ENCODE assay signal across 15 cellular contexts in the genomic region with DNA sequence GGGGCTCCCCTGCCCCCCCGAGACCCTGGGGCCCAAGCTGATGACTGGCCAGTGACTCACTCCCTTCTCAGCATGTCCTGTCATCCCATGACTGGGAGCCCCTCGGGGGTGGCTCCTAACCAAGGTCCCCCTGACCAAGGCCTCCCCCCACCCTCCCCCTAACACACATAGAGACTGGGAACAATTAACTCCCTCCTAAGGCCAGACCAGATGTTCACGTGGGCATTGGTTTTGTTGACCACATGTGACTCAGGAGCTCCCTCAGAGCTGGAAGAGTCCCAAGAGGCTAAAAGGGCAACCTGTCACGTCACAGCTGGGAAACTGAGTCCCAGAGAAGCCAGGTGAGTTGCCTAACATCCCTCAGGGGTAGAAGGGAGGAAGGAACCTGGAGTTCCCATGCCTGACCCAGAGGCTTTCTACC. TPM values are rescaled to one million over a fixed set of nuclear protein-coding genes. Genes with fewer than 3 reads are reported as not detected.
A peak's percentile ranks its signal among the peaks of the same experiment; 100 is the strongest.
DNase-seq lines count a peak whose midpoint lies in the region; ATAC-seq, FAIRE-seq and TF ChIP-seq lines count a peak whose summit lies in the region.
"Had no signal": no experiment of that assay in that cellular context is flagged by ENCODE, and none has a peak within 500 bp of the region (broad histone marks: within the 10 kb centered on the region; RNA-seq: fewer than 3 reads in every experiment).

No MANE protein-coding gene starts in this region.

- DNase-seq in NB4 (ENCODE audit: low read depth) (peak; percentile 46), H1 (ENCODE audit: low read depth in 1 of 2, low spot score in 2 of 2) (no peak), gastrocnemius medialis (no peak), GM10248 (ENCODE audit: extremely low spot score) (no peak), cortex of kidney (lab: John Stamatoyannopoulos, UW) (no peak)
- no peak for DNase-seq in stimulated activated CD4-positive, alpha-beta T cell treated with anti-CD3 and anti-CD28 coated beads, Interleukin-12 subunit alpha, Interleukin-12 subunit beta, amount 100 ng/mL, for 4 hours
- DNase-seq: activated naive CD8-positive, alpha-beta T cell treated with anti-CD3 and anti-CD28 coated beads, Interleukin-2, amount 50 U/mL, for 24 hours; Kasumi-1; naive B cell; OCI-M1; T-helper 9 cell had no signal

- no peak overlapping the region for H3K14ac ChIP-seq in H1 (ENCODE audit: insufficient read length)

- H2BK15ac ChIP-seq in H1 (ENCODE audit: low read length) = no peak overlapping the region; the same call in 1 of the 2 replicates

- H2BK20ac ChIP-seq in H1 (ENCODE audit: low read length) = no peak overlapping the region

- TF ChIP-seq RAD21 in H1 (IDR thresholded peaks at IDR 0.05 in 1 of 2, conservative IDR thresholded peaks at IDR 0.05 in 1 of 2; ENCODE audit: low read depth in 2 of 2, low read length in 2 of 2) = no peak

- H4K8ac ChIP-seq in H1 (ENCODE audit: extremely low read depth, insufficient read depth, low read length) = no peak overlapping the region

- no peak overlapping the region for H3K4ac ChIP-seq in H1 (replicated peaks; ENCODE audit: insufficient read length, low read depth, low read length)

- H2AK5ac ChIP-seq in H1 (ENCODE audit: low read depth, low read length) = no peak overlapping the region

- POLR2A ChIA-PET in H1 (lab: Charles Lee; ENCODE audit: partially characterized antibody) (interaction anchor here (0.9 kb wide), 1 partner anchor 9 kb away, joined by 3 read pairs; no protein-coding TSS in a partner anchor), GM10248 (lab: Yijun Ruan, JAX) (no interaction called here)

- in situ Hi-C loops in gastrocnemius medialis (cut with MboI; ENCODE audit: low sequenced_read_pairs in 4 of 4) = no loop called here

- ATAC-seq in gastrocnemius medialis = no peak
- no peak for ATAC-seq in activated T-helper 17 cell treated with anti-CD3 and anti-CD28 coated beads, Interleukin-2, amount 50 U/mL, for 72 hours (replicated peaks)
- ATAC-seq: activated naive CD8-positive, alpha-beta T cell treated with anti-CD3 and anti-CD28 coated beads, Interleukin-2, amount 50 U/mL, for 24 hours; GM23338 had no signal

- TF ChIP-seq POLR2A in NB4 (IDR thresholded peaks at IDR 0.05; ENCODE audit: extremely low read depth, insufficient read length) (no peak), H1 (IDR thresholded peaks at IDR 0.05; ENCODE audit: control extremely low read depth in 1 of 2, low read depth in 2 of 2, low read length in 2 of 2) (no peak), gastrocnemius medialis (IDR thresholded peaks at IDR 0.05) (no peak)

- no peaks in the 10 kb centered on the region for H3K36me3 ChIP-seq in BLaER1 treated with 17β-estradiol and CSF1 and Interleukin-3, amounts not matched to agents 10 nM and 100 nM
- H3K36me3 ChIP-seq in H1 (ENCODE audit: control insufficient read depth in 2 of 4, insufficient read depth in 4 of 4, low read length in 3 of 4) (no peaks in the 10 kb centered on the region), gastrocnemius medialis (no peaks in the 10 kb centered on the region)

- no peaks in the 10 kb centered on the region for H3K9me3 ChIP-seq in BLaER1 treated with 17β-estradiol and CSF1 and Interleukin-3, amounts not matched to agents 10 nM and 100 nM (replicated peaks in 1 of 11)
- no peaks in the 10 kb centered on the region for H3K9me3 ChIP-seq in H1 (ENCODE audit: insufficient read depth in 2 of 2, low read depth in 1 of 2, low read length in 1 of 2)
- no peaks in the 10 kb centered on the region for H3K9me3 ChIP-seq in gastrocnemius medialis

- peaks cover 0 to 13% (median 0%) of the 10 kb centered on the region in 11 experiments; a peak in 4 of 22 replicates for H3K27me3 ChIP-seq in BLaER1 treated with 17β-estradiol and CSF1 and Interleukin-3, amounts not matched to agents 10 nM and 100 nM
- H3K27me3 ChIP-seq in H1 (replicated peaks in 1 of 4; ENCODE audit: control insufficient read depth in 3 of 4, extremely low read depth in 1 of 4, insufficient read depth in 3 of 4, low read length in 3 of 4) (no peaks in the 10 kb centered on the region), gastrocnemius medialis (no peaks in the 10 kb centered on the region)

- no peaks in the 10 kb centered on the region for H3K9me3 Mint-ChIP-seq in activated T-helper 17 cell treated with anti-CD3 and anti-CD28 coated beads, Interleukin-2, amount 50 U/mL, for 72 hours
- H3K9me3 Mint-ChIP-seq: activated naive CD8-positive, alpha-beta T cell treated with anti-CD3 and anti-CD28 coated beads, Interleukin-2, amount 50 U/mL, for 24 hours; GM23338; naive B cell had no signal

- peaks cover 40 to 68% (median 50%) of the 10 kb centered on the region in 10 experiments for H3K4me1 ChIP-seq in BLaER1 treated with 17β-estradiol and CSF1 and Interleukin-3, amounts not matched to agents 10 nM and 100 nM
- H3K4me1 ChIP-seq in H1 (replicated peaks in 1 of 4; ENCODE audit: control insufficient read depth in 3 of 4, insufficient read depth in 4 of 4, low read length in 3 of 4) (peaks cover 0 to 14% (median 10%) of the 10 kb centered on the region in 4 experiments; a peak in 6 of 7 replicates), gastrocnemius medialis (peaks cover 40 to 46% of the 10 kb centered on the region in 2 donors)

- H3K23ac ChIP-seq in H1 (ENCODE audit: insufficient read length) = no peak overlapping the region

- H3K4me3 ChIP-seq in BLaER1 treated with 17β-estradiol and CSF1 and Interleukin-3, amounts not matched to agents 10 nM and 100 nM = no peak overlapping the region
- H3K4me3 ChIP-seq in NB4 (ENCODE audit: low read depth, low read length) (no peak overlapping the region), H1 (ENCODE audit: extremely low read depth in 1 of 4, insufficient read depth in 2 of 4, low read depth in 3 of 4, low read length in 4 of 4) (no peak overlapping the region), gastrocnemius medialis (no peak overlapping the region)
- H3K4me3 ChIP-seq: GM23338 had no signal

- no peaks in the 10 kb centered on the region for H3K36me3 Mint-ChIP-seq in activated T-helper 17 cell treated with anti-CD3 and anti-CD28 coated beads, Interleukin-2, amount 50 U/mL, for 72 hours (ENCODE audit: low read depth)
- H3K36me3 Mint-ChIP-seq: naive B cell had no signal

- no peaks in the 10 kb centered on the region; the same call in 1 of the 2 replicates for H3K23me2 ChIP-seq in H1 (ENCODE audit: low read depth, low read length)

- intact Hi-C loops in gastrocnemius medialis (cut with DNase I; ENCODE audit: low total_unique reads) = no loop called here

- no peaks in the 10 kb centered on the region; a peak in 1 of 22 replicates for H4K20me1 ChIP-seq in BLaER1 treated with 17β-estradiol and CSF1 and Interleukin-3, amounts not matched to agents 10 nM and 100 nM
- no peaks in the 10 kb centered on the region for H4K20me1 ChIP-seq in H1 (replicated peaks in 1 of 2; ENCODE audit: control insufficient read depth in 1 of 2, insufficient read depth in 2 of 2, low read length in 2 of 2)

- peak overlapping the region; percentile 80 to 97 (median 89); a peak in 19 of 22 replicates for H3K4me2 ChIP-seq in BLaER1 treated with 17β-estradiol and CSF1 and Interleukin-3, amounts not matched to agents 10 nM and 100 nM
- H3K4me2 ChIP-seq in H1 (ENCODE audit: insufficient read depth in 1 of 2, low read depth in 2 of 2, low read length in 2 of 2) = no peak overlapping the region
- H3K4me2 ChIP-seq: GM23338 had no signal

- no peaks in the 10 kb centered on the region for H3K79me1 ChIP-seq in H1 (ENCODE audit: low read depth, low read length)

- no peak overlapping the region for H3K56ac ChIP-seq in H1 (replicated peaks; ENCODE audit: insufficient read length, low read depth, low read length)

- H2BK12ac ChIP-seq in H1 (ENCODE audit: low read depth, low read length) = 0 out of 2 replicates have a peak overlapping the region, but pooled peaks have one; percentile 27

- TF ChIP-seq CTCF in NB4 (IDR thresholded peaks at IDR 0.05; ENCODE audit: low read depth, low read length) = no peak
- no peak for TF ChIP-seq CTCF in H1 (IDR thresholded peaks at IDR 0.05; ENCODE audit: control extremely low read depth in 1 of 3, insufficient read depth in 1 of 3, low read depth in 1 of 3, low read length in 3 of 3)
- no peak for TF ChIP-seq CTCF in gastrocnemius medialis (IDR thresholded peaks at IDR 0.05 in 4 of 5, conservative IDR thresholded peaks at IDR 0.05 in 1 of 5)
- no peak for TF ChIP-seq CTCF in GM10248 (IDR thresholded peaks at IDR 0.05; ENCODE audit: control extremely low read depth, extremely low read depth, low read depth, missing control alignments)

- no peak overlapping the region for H3K9ac ChIP-seq in BLaER1 treated with 17β-estradiol and CSF1 and Interleukin-3, amounts not matched to agents 10 nM and 100 nM
- H3K9ac ChIP-seq in H1 (replicated peaks in 1 of 4; ENCODE audit: extremely low read depth in 1 of 4, low read depth in 3 of 4, low read length in 3 of 4) = no peak overlapping the region

- no peak overlapping the region for H4K91ac ChIP-seq in H1 (replicated peaks; ENCODE audit: insufficient read length, low read length)

- CTCF ChIA-PET in H1 (lab: Charles Lee; ENCODE audit: partially characterized antibody) = interaction anchor here (0.9 to 8.6 kb wide), 3 partner anchors 19 to 43 kb away, joined by 4 to 180 read pairs (median 72); partner anchors contain the start of gene CCN5
- CTCF ChIA-PET in GM10248 (lab: Yijun Ruan, JAX) = interaction anchor here (0.7 to 5.5 kb wide), 3 partner anchors 21 to 121 kb away, joined by 3 to 62 read pairs (median 3); no protein-coding TSS in a partner anchor

- TF ChIP-seq EP300 in H1 (IDR thresholded peaks at IDR 0.05; ENCODE audit: borderline replicate concordance in 1 of 2, low read depth in 2 of 2, low read length in 2 of 2) = no peak

- H4K5ac ChIP-seq in H1 (ENCODE audit: insufficient read length, low read depth, low read length) = no peak overlapping the region

- no peak overlapping the region for H3K27ac ChIP-seq in BLaER1 treated with 17β-estradiol and CSF1 and Interleukin-3, amounts not matched to agents 10 nM and 100 nM
- no peak overlapping the region for H3K27ac ChIP-seq in H1 (ENCODE audit: low read depth, low read length)
- peak overlapping the region; percentile 71 to 84 (median 76) for H3K27ac ChIP-seq in gastrocnemius medialis

- H3K4me1 Mint-ChIP-seq in activated T-helper 17 cell treated with anti-CD3 and anti-CD28 coated beads, Interleukin-2, amount 50 U/mL, for 72 hours = no peaks in the 10 kb centered on the region
- H3K4me1 Mint-ChIP-seq: activated naive CD8-positive, alpha-beta T cell treated with anti-CD3 and anti-CD28 coated beads, Interleukin-2, amount 50 U/mL, for 24 hours had no signal

- H2BK5ac ChIP-seq in H1 (ENCODE audit: low read depth, low read length) = no peak overlapping the region

- H3K18ac ChIP-seq in H1 (ENCODE audit: extremely low read depth, low read length) = 0 out of 2 replicates have a peak overlapping the region, but pooled peaks have one; percentile 2

- H2BK120ac ChIP-seq in H1 (replicated peaks; ENCODE audit: low read depth, low read length) = no peak overlapping the region

- no peak overlapping the region for H3K27ac Mint-ChIP-seq in activated T-helper 17 cell treated with anti-CD3 and anti-CD28 coated beads, Interleukin-2, amount 50 U/mL, for 72 hours
- H3K27ac Mint-ChIP-seq: activated naive CD8-positive, alpha-beta T cell treated with anti-CD3 and anti-CD28 coated beads, Interleukin-2, amount 50 U/mL, for 24 hours; GM23338 had no signal

- WGBS in H1 (ENCODE audit: extremely low coverage in 1 of 2, insufficient coverage in 1 of 2, insufficient read length in 1 of 2, insufficient replicate concordance in 2 of 2, low coverage in 1 of 2, low lambda C conversion rate in 2 of 2, missing lambda C conversion rate in 1 of 2), 2 experiments = 75% methylated on average over 4 of the region's 4 CpGs; no CpG with 5 or more reads in 1 of the 2 experiments

- no peaks in the 10 kb centered on the region for H3K79me2 ChIP-seq in H1 (ENCODE audit: control insufficient read depth in 1 of 2, insufficient read depth in 2 of 2, low read length in 2 of 2)

- H3K27me3 Mint-ChIP-seq in activated T-helper 17 cell treated with anti-CD3 and anti-CD28 coated beads, Interleukin-2, amount 50 U/mL, for 72 hours = peaks cover 2% of the 10 kb centered on the region
- H3K27me3 Mint-ChIP-seq: activated naive CD8-positive, alpha-beta T cell treated with anti-CD3 and anti-CD28 coated beads, Interleukin-2, amount 50 U/mL, for 24 hours had no signal

- H3K4me3 Mint-ChIP-seq in activated T-helper 17 cell treated with anti-CD3 and anti-CD28 coated beads, Interleukin-2, amount 50 U/mL, for 72 hours = no peak overlapping the region
- H3K4me3 Mint-ChIP-seq: activated naive CD8-positive, alpha-beta T cell treated with anti-CD3 and anti-CD28 coated beads, Interleukin-2, amount 50 U/mL, for 24 hours; GM23338; naive B cell had no signal

- FAIRE-seq in H1 (lab: Jason Lieb, UNC) = no peak
- FAIRE-seq: endometrium had no signal

- H2AFZ ChIP-seq in H1 (ENCODE audit: low read length) = no peak overlapping the region
- H2AFZ ChIP-seq: GM23338 had no signal

RNA-seq across cellular contexts. Expression of gene CCN5, which starts 10.6 kb away (rescaled TPM):
- not detected in 2 replicates for total RNA-seq in H1 (2021; fragmentation: NEBNext Ultra II Directional; extraction: Animal tissue kit (Norgen Biotek cat#: 25700))
- not detected in 2 replicates for polyA plus RNA-seq in H1 (2011; rRNA removed)
- not detected for polyA plus RNA-seq in H1 (2011; cell fraction: cytosol; rRNA removed)
- not detected for polyA plus RNA-seq in H1 (2011; cell fraction: nucleus; rRNA removed)
- polyA plus RNA-seq in H1 (2012, experiment 1 of 2) = 0.07 TPM in 1 of 4 replicates, not detected in the others
- 0.10 TPM for polyA plus RNA-seq in H1 (2012, experiment 2 of 2)
- polyA plus RNA-seq in H1 (2013, experiment 1 of 2) = not detected
- not detected for polyA plus RNA-seq in H1 (2013, experiment 2 of 2)
- not detected in 2 replicates for polyA minus RNA-seq in H1 (2011; rRNA and poly(A)+ RNA removed)
- polyA minus RNA-seq in H1 (2011; cell fraction: cytosol; rRNA and poly(A)+ RNA removed) = 6.5 TPM
- polyA minus RNA-seq in H1 (2011; cell fraction: nucleus; rRNA and poly(A)+ RNA removed) = 2.2 TPM
- total RNA-seq in gastrocnemius medialis = 10 to 100 TPM; 16.4 to 65.3 (median 45.7) TPM
- not detected for total RNA-seq in activated T-helper 17 cell treated with anti-CD3 and anti-CD28 coated beads, Interleukin-2, amount 50 U/mL, for 72 hours
- total RNA-seq: GM23338 had no signal
- polyA plus RNA-seq: GM23338 had no signal

RNA-seq across cellular contexts. Expression of gene KCNK15, which starts 41.1 kb away (rescaled TPM):
- total RNA-seq in H1 (2021; fragmentation: NEBNext Ultra II Directional; extraction: Animal tissue kit (Norgen Biotek cat#: 25700)) = 0.24 and 0.33 TPM in 2 replicates
- 0.33 and 0.74 TPM in 2 replicates for polyA plus RNA-seq in H1 (2011; rRNA removed)
- polyA plus RNA-seq in H1 (2011; cell fraction: cytosol; rRNA removed) = 0.30 TPM
- polyA plus RNA-seq in H1 (2011; cell fraction: nucleus; rRNA removed) = 0.54 TPM
- polyA plus RNA-seq in H1 (2012, experiment 1 of 2) = 0.17 to 0.52 TPM (median 0.37 TPM) in 4 replicates
- 0.22 TPM for polyA plus RNA-seq in H1 (2012, experiment 2 of 2)
- polyA plus RNA-seq in H1 (2013, experiment 1 of 2) = 0.26 TPM
- polyA plus RNA-seq in H1 (2013, experiment 2 of 2) = 0.26 TPM
- polyA minus RNA-seq in H1 (2011; rRNA and poly(A)+ RNA removed) = 0.17 and 0.79 TPM in 2 replicates
- 0.66 TPM for polyA minus RNA-seq in H1 (2011; cell fraction: cytosol; rRNA and poly(A)+ RNA removed)
- polyA minus RNA-seq in H1 (2011; cell fraction: nucleus; rRNA and poly(A)+ RNA removed) = 2.1 TPM
- total RNA-seq in gastrocnemius medialis = under 1 TPM in 1 of 4 donors, not detected in 3; 0.20 TPM
- total RNA-seq in activated T-helper 17 cell treated with anti-CD3 and anti-CD28 coated beads, Interleukin-2, amount 50 U/mL, for 72 hours = under 1 TPM; 0.09 to 0.11 TPM

RNA-seq across cellular contexts. Expression of gene ADA, which starts 53.1 kb away (rescaled TPM):
- total RNA-seq in H1 (2021; fragmentation: NEBNext Ultra II Directional; extraction: Animal tissue kit (Norgen Biotek cat#: 25700)) = 19.5 and 19.9 TPM in 2 replicates
- 32.8 and 33.9 TPM in 2 replicates for polyA plus RNA-seq in H1 (2011; rRNA removed)
- polyA plus RNA-seq in H1 (2011; cell fraction: cytosol; rRNA removed) = 39.6 TPM
- 34.6 TPM for polyA plus RNA-seq in H1 (2011; cell fraction: nucleus; rRNA removed)
- polyA plus RNA-seq in H1 (2012, experiment 1 of 2) = 17.2 to 32.7 TPM (median 27.5 TPM) in 4 replicates
- 29.3 TPM for polyA plus RNA-seq in H1 (2012, experiment 2 of 2)
- 16.4 TPM for polyA plus RNA-seq in H1 (2013, experiment 1 of 2)
- 15.0 TPM for polyA plus RNA-seq in H1 (2013, experiment 2 of 2)
- 18.1 and 23.1 TPM in 2 replicates for polyA minus RNA-seq in H1 (2011; rRNA and poly(A)+ RNA removed)
- polyA minus RNA-seq in H1 (2011; cell fraction: cytosol; rRNA and poly(A)+ RNA removed) = 12.4 TPM
- polyA minus RNA-seq in H1 (2011; cell fraction: nucleus; rRNA and poly(A)+ RNA removed) = 11.7 TPM
- 1 to 10 TPM; 2.2 to 5.1 (median 3.0) TPM for total RNA-seq in gastrocnemius medialis
- 10 to 100 TPM; 30.4 to 32.5 TPM for total RNA-seq in activated T-helper 17 cell treated with anti-CD3 and anti-CD28 coated beads, Interleukin-2, amount 50 U/mL, for 72 hours

Comparison
In these comparisons a context has a peak if more than half of its experiments do, and no peak if none do; other contexts are left out.
1. H3K27ac ChIP-seq: peak in gastrocnemius medialis (4 of 4); none in BLaER1 treated with 17β-estradiol and CSF1 and Interleukin-3, amounts not matched to agents 10 nM and 100 nM (0 of 11) and H1 (single experiment).
2. H3K4me2 ChIP-seq: peak in BLaER1 treated with 17β-estradiol and CSF1 and Interleukin-3, amounts not matched to agents 10 nM and 100 nM (11 of 11); none in H1 (0 of 2).
3. RNA of gene CCN5, which starts 10.6 kb away (total RNA-seq): 16.4 to 65.3 TPM in gastrocnemius medialis; not detected in H1 and not detected in activated T-helper 17 cell treated with anti-CD3 and anti-CD28 coated beads, Interleukin-2, amount 50 U/mL, for 72 hours; every median in the first group is over 10 times any median in the second.